1 cellular context compared by ENCODE assay signal in the genomic region with DNA sequence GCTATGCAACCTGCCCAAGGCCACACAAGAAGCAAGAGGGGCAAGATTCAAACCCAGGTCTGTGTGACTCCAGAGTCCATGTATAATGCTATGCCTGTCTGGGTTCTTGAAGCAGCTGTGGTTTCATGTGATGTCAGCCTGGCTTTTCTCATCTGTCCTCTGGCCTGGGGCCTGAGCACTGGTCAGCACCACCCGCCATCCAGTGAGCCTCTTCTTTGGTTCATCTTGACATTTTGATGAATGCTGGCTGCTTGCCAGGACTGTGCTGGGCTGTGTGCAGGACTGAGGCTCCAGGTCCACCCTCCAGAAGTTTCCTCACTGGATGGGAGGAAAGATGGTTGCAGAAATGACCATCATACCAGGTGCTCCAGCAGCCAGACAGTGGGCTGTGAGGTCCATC.
TF ChIP-seq lines count a peak whose summit lies in the region.

No MANE protein-coding gene starts in this region.

TF ChIP-seq in H1, 55 proteins besides CTCF, POLR2A, EP300 and RAD21 (continued from another document):
- no peak for TF ChIP-seq TCF12 (IDR thresholded peaks at IDR 0.05; ENCODE audit: low read depth, low read length)
- TF ChIP-seq ASH2L (IDR thresholded peaks at IDR 0.05; ENCODE audit: low read length), result no peak
- TF ChIP-seq RFX5 (IDR thresholded peaks at IDR 0.05; ENCODE audit: borderline replicate concordance, low read depth, low read length), result no peak
- no peak for TF ChIP-seq SIRT6 (IDR thresholded peaks at IDR 0.05; ENCODE audit: low read length)
- TF ChIP-seq CHD1 (IDR thresholded peaks at IDR 0.05; ENCODE audit: low read depth, low read length), result no peak
- no peak for TF ChIP-seq BACH1 (IDR thresholded peaks at IDR 0.05; ENCODE audit: low read length)
- no peak for TF ChIP-seq GABPA (IDR thresholded peaks at IDR 0.05; ENCODE audit: borderline replicate concordance, insufficient read depth, low read length)
- TF ChIP-seq NRF1 (IDR thresholded peaks at IDR 0.05; ENCODE audit: low read depth, low read length), result no peak
- no peak for TF ChIP-seq MAX (IDR thresholded peaks at IDR 0.05)
